In genomic region chr5:10301842-10302610, GRCh38 we compare ENCODE assay signal across 10 cellular contexts. TPM values are rescaled to one million over a fixed set of nuclear protein-coding genes. Genes with fewer than 3 reads are reported as not detected.
A peak's percentile ranks its signal among the peaks of the same experiment; 100 is the strongest.
DNase-seq lines count a peak whose midpoint lies in the region; ATAC-seq and TF ChIP-seq lines count a peak whose summit lies in the region.
"Had no signal": no experiment of that assay in that cellular context is flagged by ENCODE, and none has a peak within 500 bp of the region (broad histone marks: within the 10 kb centered on the region; RNA-seq: fewer than 3 reads in every experiment).

No MANE protein-coding gene starts in this region.

- WGBS in heart right ventricle, 2 donors, result 60 to 69% methylated on average over 11 of the region's 11 CpGs

- ATAC-seq in RWPE2 (ENCODE audit: low read depth) (peak; percentile 90), heart right ventricle (peak; percentile 86 to 98 (median 94)), gastrocnemius medialis (peak; percentile 76 to 83), GM19452 (IDR thresholded peaks at IDR 0.05; ENCODE audit: unreplicated experiment) (no peak)

- no peak overlapping the region for H3K4me3 ChIP-seq in RWPE2 (ENCODE audit: severe bottlenecking)
- peak overlapping the region in 5 of 10 donors; percentile 18 to 39 (median 34) for H3K4me3 ChIP-seq in heart right ventricle
- peak overlapping the region; percentile 39 to 62 (median 52) for H3K4me3 ChIP-seq in gastrocnemius medialis

- peak; percentile 70 for TF ChIP-seq POLR2A in gastrocnemius medialis (IDR thresholded peaks at IDR 0.05)

- H3K27ac ChIP-seq in RWPE2 (ENCODE audit: poor library complexity, severe bottlenecking) (peak overlapping the region; percentile 39), heart right ventricle (peak overlapping the region; percentile 52 to 83 (median 72)), gastrocnemius medialis (peak overlapping the region; percentile 91 to 98 (median 94))

- intact Hi-C loops in heart right ventricle (cut with DNase I) (loop anchor here in 1 of 10 donors (2.0 kb wide), 1 partner anchor 31 kb away; no protein-coding TSS in a partner anchor), gastrocnemius medialis (cut with DNase I; ENCODE audit: low total_unique reads) (loop anchor here (1.0 kb wide), 1 partner anchor 12 kb away; no protein-coding TSS in a partner anchor)

- DNase-seq in HT-29 (ENCODE audit: low spot score) (peak; percentile 93), RWPE2 (ENCODE audit: low spot score) (peak; percentile 82), heart right ventricle (peak; percentile 84 to 85), gastrocnemius medialis (peak; percentile 91 to 97), NCI-H524 treated with DMSO at 0.1 percent for 48 hours (lab: John Stamatoyannopoulos, UW) (no peak), GM13976 (ENCODE audit: low spot score) (no peak)
- no peak for DNase-seq in stimulated activated CD8-positive, alpha-beta memory T cell treated with anti-CD3 and anti-CD28 coated beads, Interleukin-4, amount 100 ng/mL, for 48 hours
- DNase-seq: activated CD4-positive, alpha-beta T cell treated with anti-CD3 and anti-CD28 coated beads, Interleukin-2, amount 50 U/mL, for 4 hours; IMR-90 had no signal

- no peak for TF ChIP-seq CTCF in RWPE2 (IDR thresholded peaks at IDR 0.05; ENCODE audit: poor library complexity, severe bottlenecking)
- no peak for TF ChIP-seq CTCF in heart right ventricle (IDR thresholded peaks at IDR 0.05)
- TF ChIP-seq CTCF in gastrocnemius medialis (IDR thresholded peaks at IDR 0.05 in 4 of 5, conservative IDR thresholded peaks at IDR 0.05 in 1 of 5), result no peak
- TF ChIP-seq CTCF in GM13976 (IDR thresholded peaks at IDR 0.05; ENCODE audit: borderline replicate concordance, control extremely low read depth, extremely low read depth, insufficient read depth, missing control alignments), result no peak

- H3K4me1 ChIP-seq in RWPE2 (ENCODE audit: insufficient read depth, poor library complexity, severe bottlenecking), result peaks cover 27% of the 10 kb centered on the region
- H3K4me1 ChIP-seq in heart right ventricle, result peaks cover 0 to 55% (median 18%) of the 10 kb centered on the region in 9 donors
- H3K4me1 ChIP-seq in gastrocnemius medialis, result peaks cover 53 to 73% of the 10 kb centered on the region in 2 donors

- no peaks in the 10 kb centered on the region for H3K9me3 ChIP-seq in RWPE2 (ENCODE audit: severe bottlenecking)
- H3K9me3 ChIP-seq in heart right ventricle, result peaks cover 0 to 6% (median 0%) of the 10 kb centered on the region in 11 donors
- no peaks in the 10 kb centered on the region for H3K9me3 ChIP-seq in gastrocnemius medialis

- H3K27me3 ChIP-seq in RWPE2 (ENCODE audit: insufficient read depth, poor library complexity, severe bottlenecking) (no peaks in the 10 kb centered on the region), heart right ventricle (peaks cover 0 to 5% (median 0%) of the 10 kb centered on the region in 7 donors), gastrocnemius medialis (no peaks in the 10 kb centered on the region)

- H3K36me3 ChIP-seq in RWPE2 (ENCODE audit: low read depth) (no peaks in the 10 kb centered on the region), heart right ventricle (peaks cover 0 to 4% (median 0%) of the 10 kb centered on the region in 9 donors), gastrocnemius medialis (peaks cover 0 to 6% of the 10 kb centered on the region in 2 donors)

- in situ Hi-C loops in gastrocnemius medialis (cut with MboI; ENCODE audit: low sequenced_read_pairs in 4 of 4) (no loop called here), GM13976 (cut with MboI; ENCODE audit: low sequenced_read_pairs, unreplicated experiment) (no loop called here)

RNA-seq across cellular contexts. Expression of gene CMBL, which starts 5.7 kb away (rescaled TPM):
- 8.7 and 12.9 TPM in 2 replicates for total RNA-seq in HT-29 (2014; rRNA removed; shearing (Covaris generic))
- total RNA-seq in heart right ventricle, result 10 to 100 TPM; 32.2 to 53.4 (median 45.3) TPM
- 10 to 100 TPM; 12.0 to 24.3 TPM for polyA plus RNA-seq in heart right ventricle
- total RNA-seq in gastrocnemius medialis, result 10 to 100 TPM in 3 of 4 donors, 1 to 10 TPM in 1; 7.8 to 46.7 (median 35.6) TPM

RNA-seq across cellular contexts. Expression of gene MARCHF6, which starts 51.5 kb away (rescaled TPM):
- total RNA-seq in HT-29 (2014; rRNA removed; shearing (Covaris generic)), result 83.0 and 107 TPM in 2 replicates
- total RNA-seq in heart right ventricle (100 to 1,000 TPM; 169 to 210 (median 185) TPM), gastrocnemius medialis (100 to 1,000 TPM; 139 to 173 (median 146) TPM)
- polyA plus RNA-seq in heart right ventricle, result 100 to 1,000 TPM in 1 of 2 donors, 10 to 100 TPM in 1; 30.4 to 137 TPM

RNA-seq across cellular contexts. Expression of gene CCT5, which starts 51.9 kb away (rescaled TPM):
- total RNA-seq in HT-29 (2014; rRNA removed; shearing (Covaris generic)), result 594 and 703 TPM in 2 replicates
- total RNA-seq in heart right ventricle, result 100 to 1,000 TPM in 4 of 10 donors, 10 to 100 TPM in 6; 83.6 to 118 (median 95.9) TPM
- 100 to 1,000 TPM in 1 of 2 donors, 10 to 100 TPM in 1; 54.7 to 247 TPM for polyA plus RNA-seq in heart right ventricle
- 100 to 1,000 TPM; 201 to 329 (median 267) TPM for total RNA-seq in gastrocnemius medialis

RNA-seq across cellular contexts. Expression of gene ATPSCKMT, which starts 52.3 kb away (rescaled TPM):
- 20.4 and 24.0 TPM in 2 replicates for total RNA-seq in HT-29 (2014; rRNA removed; shearing (Covaris generic))
- 10 to 100 TPM; 10.5 to 19.2 (median 14.7) TPM for total RNA-seq in heart right ventricle
- polyA plus RNA-seq in heart right ventricle, result 10 to 100 TPM in 1 of 2 donors, 1 to 10 TPM in 1; 7.2 to 14.3 TPM
- total RNA-seq in gastrocnemius medialis, result 10 to 100 TPM in 2 of 4 donors, 1 to 10 TPM in 2; 9.2 to 18.2 (median 10.5) TPM

Comparison
In these comparisons a context has a peak if more than half of its experiments do, and no peak if none do; other contexts are left out.
1. DNase-seq: peak in HT-29 (single experiment), RWPE2 (single experiment), heart right ventricle (2 of 2) and gastrocnemius medialis (2 of 2); none in NCI-H524 treated with DMSO at 0.1 percent for 48 hours (single experiment), stimulated activated CD8-positive, alpha-beta memory T cell treated with anti-CD3 and anti-CD28 coated beads, Interleukin-4, amount 100 ng/mL, for 48 hours (single experiment) and GM13976 (single experiment).
2. H3K27ac ChIP-seq: peak in every context shown above with its lines; median percentile 94 in gastrocnemius medialis; 72 in heart right ventricle; 39 in RWPE2.